ENCODE assay signal across 1 cellular context in genomic region chr9:5671711-5672353, GRCh38.
TF ChIP-seq lines count a peak whose summit lies in the region.

No MANE protein-coding gene starts in this region.

TF ChIP-seq in HEK293, 187 proteins besides CTCF, POLR2A, EP300 and RAD21 (continued from another document):
- TF ChIP-seq PRDM6 (tag by site-specific recombination; IDR thresholded peaks at IDR 0.05): peak; percentile 74
- TF ChIP-seq ZNF624 (tag by site-specific recombination; IDR thresholded peaks at IDR 0.05): no peak
- TF ChIP-seq SCRT1 (tag by site-specific recombination; IDR thresholded peaks at IDR 0.05; ENCODE audit: borderline replicate concordance): peak; percentile 91; the same call in 1 of the 2 replicates
- TF ChIP-seq FEZF1 (tag by site-specific recombination; IDR thresholded peaks at IDR 0.05): peak; percentile 36; the same call in 1 of the 2 replicates
- TF ChIP-seq ZEB2 (tag by site-specific recombination; IDR thresholded peaks at IDR 0.05): no peak
- TF ChIP-seq ZNF473 (tag by site-specific recombination; IDR thresholded peaks at IDR 0.05): no peak
- no peak for TF ChIP-seq ZNF324 (tag by site-specific recombination; IDR thresholded peaks at IDR 0.05)
- no peak for TF ChIP-seq ZXDB (tag by site-specific recombination; IDR thresholded peaks at IDR 0.05)
- TF ChIP-seq ZNF623 (tag by site-specific recombination; IDR thresholded peaks at IDR 0.05): no peak
- peak; percentile 72 for TF ChIP-seq OSR2 (tag by site-specific recombination; IDR thresholded peaks at IDR 0.05)
- no peak for TF ChIP-seq BCL11B (tag by site-specific recombination; IDR thresholded peaks at IDR 0.05; ENCODE audit: low read depth)
